23 cellular contexts compared by ENCODE assay signal in the genomic region with DNA sequence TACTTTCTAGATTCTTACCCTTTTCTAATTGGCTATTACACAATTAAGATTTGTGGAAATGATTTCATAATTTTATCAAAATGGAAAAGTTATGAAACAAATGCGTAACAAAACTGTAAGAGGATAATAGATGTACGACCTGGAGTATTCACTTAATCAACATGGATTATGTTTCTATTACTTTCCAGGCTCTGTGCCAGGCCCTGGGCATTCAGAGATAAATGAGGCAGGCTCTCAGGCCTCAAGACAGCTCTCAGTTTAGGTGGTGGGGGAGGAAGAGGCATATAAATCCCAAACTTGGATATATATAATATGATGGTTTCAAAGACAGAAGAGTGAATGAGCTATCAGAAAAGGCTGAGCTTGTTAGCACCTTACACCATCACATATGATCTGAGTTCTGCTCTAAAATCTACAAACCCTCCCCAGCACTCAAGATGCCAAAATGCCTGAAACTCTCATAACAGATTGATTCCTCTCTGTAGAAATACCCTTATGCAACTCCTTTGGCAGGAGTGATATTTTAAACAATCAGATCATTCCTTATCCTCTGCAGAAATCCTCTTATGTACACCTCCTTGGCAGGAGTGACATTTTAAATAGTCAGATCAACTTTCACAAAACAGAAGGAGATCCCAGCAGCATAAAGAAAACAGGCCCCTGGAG. TPM values are rescaled to one million over a fixed set of nuclear protein-coding genes. Genes with fewer than 3 reads are reported as not detected.
DNase-seq lines count a peak whose midpoint lies in the region; ATAC-seq, FAIRE-seq and TF ChIP-seq lines count a peak whose summit lies in the region.
"Had no signal": no experiment of that assay in that cellular context is flagged by ENCODE, and none has a peak within 500 bp of the region (broad histone marks: within the 10 kb centered on the region; RNA-seq: fewer than 3 reads in every experiment).

No MANE protein-coding gene starts in this region.

- no peaks in the 10 kb centered on the region for H3K9me3 ChIP-seq in A673 (ENCODE audit: low read depth, low read length, poor library complexity, severe bottlenecking)
- H3K9me3 ChIP-seq in BE2C, result no peaks in the 10 kb centered on the region
- H3K9me3 ChIP-seq in adrenal gland (replicated peaks in 1 of 3), result no peaks in the 10 kb centered on the region
- H3K9me3 ChIP-seq: prostate gland had no signal

- H3K4me3 ChIP-seq in A673 (ENCODE audit: low read depth, low read length, poor library complexity, severe bottlenecking) (no peak overlapping the region), BE2C (ENCODE audit: low read depth, low read length) (no peak overlapping the region), adrenal gland (no peak overlapping the region)
- H3K4me3 ChIP-seq: hepatocyte, prostate gland had no signal

- POLR2A ChIA-PET in A673 (lab: Charles Lee; ENCODE audit: low non-redundant PET), result no interaction called here

- H3K36me3 ChIP-seq in A673 (ENCODE audit: insufficient read depth, low read length, poor library complexity, severe bottlenecking) (peaks cover 11% of the 10 kb centered on the region), BE2C (peaks cover 1% of the 10 kb centered on the region), adrenal gland (replicated peaks in 1 of 2) (peaks cover 0 to 16% of the 10 kb centered on the region in 2 donors)
- H3K36me3 ChIP-seq: prostate gland had no signal

- H3K4me1 ChIP-seq in A673 (ENCODE audit: insufficient read depth, low read length, poor library complexity, severe bottlenecking) (peaks cover 17% of the 10 kb centered on the region), BE2C (no peaks in the 10 kb centered on the region; the same call in 1 of the 2 replicates), adrenal gland (replicated peaks in 1 of 2) (peaks cover 0 to 5% of the 10 kb centered on the region in 2 donors)
- H3K4me1 ChIP-seq: prostate gland had no signal

- peak; percentile 93 for ATAC-seq in left ventricle myocardium superior
- ATAC-seq: activated CD8-positive, alpha-beta T cell treated with anti-CD3 and anti-CD28 coated beads, Interleukin-2, amount 10 ng/mL, durations not matched to agents 7 days and 5 days; T-helper 17 cell; WTC11 had no signal

- intact Hi-C loops in A673 (cut with micrococcal nuclease; ENCODE audit: unreplicated experiment) (no loop called here), adrenal gland (cut with DNase I) (no loop called here), left ventricle myocardium superior (cut with micrococcal nuclease) (no loop called here)

- H3K27me3 ChIP-seq in A673 (replicated peaks; ENCODE audit: insufficient read depth, low read depth, low read length, poor library complexity), result no peaks in the 10 kb centered on the region
- H3K27me3 ChIP-seq in BE2C, result no peaks in the 10 kb centered on the region
- no peaks in the 10 kb centered on the region for H3K27me3 ChIP-seq in adrenal gland
- H3K27me3 ChIP-seq: hepatocyte had no signal

- no TSS peak for BruUV-seq in A673 (replicated peaks; lab: Mats Ljungman, UMichigan)

- TF ChIP-seq CTCF in A673 (conservative IDR thresholded peaks at IDR 0.05; ENCODE audit: low read depth, low read length) (no peak), BE2C (IDR thresholded peaks at IDR 0.05; ENCODE audit: low read depth, low read length) (no peak), adrenal gland (IDR thresholded peaks at IDR 0.05) (no peak)

- TF ChIP-seq POLR2A in adrenal gland (IDR thresholded peaks at IDR 0.05), result no peak

- peak; percentile 66 for DNase-seq in A673 (ENCODE audit: low spot score)
- peak; percentile 23 for DNase-seq in BE2C
- DNase-seq in adrenal gland, result peak; percentile 47 to 80 (median 63)
- DNase-seq in left ventricle myocardium superior, result peak; percentile 49
- no peak for DNase-seq in RCC 7860 (ENCODE audit: low spot score)
- no peak for DNase-seq in epidermal melanocyte (ENCODE audit: insufficient read length, low spot score)
- no peak for DNase-seq in CD1c-positive myeloid dendritic cell (ENCODE audit: extremely low spot score)
- no peak for DNase-seq in foreskin melanocyte
- DNase-seq: activated CD8-positive, alpha-beta T cell treated with anti-CD3 and anti-CD28 coated beads, Interleukin-2, amount 10 ng/mL, durations not matched to agents 7 days and 5 days; activated naive CD8-positive, alpha-beta T cell treated with anti-CD3 and anti-CD28 coated beads, Interleukin-2, amount 10 ng/mL, durations not matched to agents 7 days and 5 days; activated T-cell treated with anti-CD3 and anti-CD28 coated beads, Interleukin-2, amount 50 U/mL, for 48 hours; caudate nucleus; effector CD4-positive, alpha-beta T cell; Kasumi-1; kidney glomerular epithelial cell; NCI-H1105; NCI-H345; SHP77 treated with DMSO at 0.1 percent for 48 hours; T-helper 17 cell had no signal

- CTCF ChIA-PET in A673 (lab: Charles Lee), result no interaction called here

- H3K27ac ChIP-seq in A673 (ENCODE audit: low read depth, low read length, poor library complexity, severe bottlenecking) (peak overlapping the region; percentile 67), adrenal gland (peak overlapping the region in 2 of 5 donors; percentile 36 to 61)
- H3K27ac ChIP-seq: hepatocyte, prostate gland had no signal

- 28 to 44% (median 37%) methylated on average over 2 of the region's 2 CpGs for WGBS in adrenal gland, 4 donors

- FAIRE-seq in RCC 7860 (lab: Jason Lieb, UNC), result no peak
- FAIRE-seq: HTR-8/SVneo had no signal

RNA-seq across cellular contexts. Expression of a gene that starts 42.5 kb away (rescaled TPM):
- total RNA-seq in A673 (2021) (15.2 and 16.8 TPM in 2 replicates), adrenal gland (10 to 100 TPM; 35.6 to 61.9 (median 45.7) TPM), left ventricle myocardium superior (87.7 TPM)
- 23.8 TPM for polyA plus RNA-seq in BE2C (2012; ENCODE audit: insufficient read depth, insufficient read length, low read depth)
- polyA plus RNA-seq in adrenal gland, result 10 to 100 TPM; 10.4 to 50.9 (median 18.0) TPM

RNA-seq across cellular contexts. Expression of a gene that starts 43.0 kb away (rescaled TPM):
- 44.4 and 44.9 TPM in 2 replicates for total RNA-seq in A673 (2021)
- 5.5 TPM for polyA plus RNA-seq in BE2C (2012; ENCODE audit: insufficient read depth, insufficient read length, low read depth)
- 1 to 10 TPM; 3.7 to 9.5 (median 6.5) TPM for total RNA-seq in adrenal gland
- polyA plus RNA-seq in adrenal gland, result 10 to 100 TPM in 1 of 3 donors, 1 to 10 TPM in 2; 3.7 to 11.9 (median 6.0) TPM
- 1.4 TPM for total RNA-seq in left ventricle myocardium superior

RNA-seq across cellular contexts. Expression of a gene that starts 43.9 kb away (rescaled TPM):
- 151 and 161 TPM in 2 replicates for total RNA-seq in A673 (2021)
- 79.8 TPM for polyA plus RNA-seq in BE2C (2012; ENCODE audit: insufficient read depth, insufficient read length, low read depth)
- total RNA-seq in adrenal gland, result 100 to 1,000 TPM in 4 of 8 donors, 10 to 100 TPM in 4; 57.5 to 180 (median 95.0) TPM
- 100 to 1,000 TPM in 1 of 3 donors, 10 to 100 TPM in 2; 22.1 to 193 (median 23.2) TPM for polyA plus RNA-seq in adrenal gland
- total RNA-seq in left ventricle myocardium superior, result 95.5 TPM

Comparison
In these comparisons a context has a peak if more than half of its experiments do, and no peak if none do; other contexts are left out.
1. DNase-seq: peak in A673 (single experiment), BE2C (single experiment), adrenal gland (7 of 7) and left ventricle myocardium superior (single experiment); none in RCC 7860 (single experiment), epidermal melanocyte (single experiment), CD1c-positive myeloid dendritic cell (single experiment) and foreskin melanocyte (single experiment).